15 cellular contexts compared by ENCODE assay signal in the genomic region with DNA sequence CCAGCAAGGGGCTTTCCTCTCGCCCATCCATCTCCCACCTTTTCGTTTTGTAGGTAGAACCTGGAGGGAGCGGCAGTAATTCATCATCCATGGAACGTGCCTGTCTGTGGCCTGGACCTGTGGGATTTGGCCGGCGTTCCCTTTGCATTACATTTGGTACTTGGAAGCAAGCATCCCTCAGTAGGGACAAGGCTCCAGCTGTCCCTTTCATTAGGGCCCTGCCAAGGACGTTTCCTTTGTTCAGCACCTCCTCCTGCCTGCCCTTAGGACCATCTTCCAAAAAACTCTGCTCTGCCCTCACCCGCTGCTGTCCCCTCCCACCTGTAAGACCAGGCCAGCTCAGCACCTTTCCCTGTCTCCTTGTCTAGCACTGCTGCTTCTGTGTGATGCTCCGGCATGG.
"Had no signal": no experiment of that assay in that cellular context is flagged by ENCODE, and none has a peak within 500 bp of the region (broad histone marks: within the 10 kb centered on the region; RNA-seq: fewer than 3 reads in every experiment).

No MANE protein-coding gene starts in this region.

- DNase-seq: dermis blood vessel endothelial cell; effector CD4-positive, alpha-beta T cell; effector memory CD4-positive, alpha-beta T cell; foreskin keratinocyte; head of caudate nucleus; heart right ventricle; hippocampal formation; left colon; left ventricle myocardium superior; lower lobe of right lung; mesenchymal stem cell; mucosa of descending colon; naive B cell; naive thymus-derived CD8-positive, alpha-beta T cell had no signal

- H3K27ac Mint-ChIP-seq: mesothelial cell of epicardium; naive B cell; naive thymus-derived CD8-positive, alpha-beta T cell had no signal

- H3K4me3 Mint-ChIP-seq: mesothelial cell of epicardium; naive B cell; naive thymus-derived CD8-positive, alpha-beta T cell had no signal

- H3K36me3 Mint-ChIP-seq: mesothelial cell of epicardium; naive B cell; naive thymus-derived CD8-positive, alpha-beta T cell had no signal

- H3K9me3 Mint-ChIP-seq: mesothelial cell of epicardium had no signal

- H3K4me1 Mint-ChIP-seq: mesothelial cell of epicardium; naive B cell; naive thymus-derived CD8-positive, alpha-beta T cell had no signal
